In genomic region chr1:30888391-30888790, GRCh38 we compare ENCODE assay signal across 11 cellular contexts. TPM values are rescaled to one million over a fixed set of nuclear protein-coding genes. Genes with fewer than 3 reads are reported as not detected.
DNase-seq lines count a peak whose midpoint lies in the region; ATAC-seq lines count a peak whose summit lies in the region.
"Had no signal": no experiment of that assay in that cellular context is flagged by ENCODE, and none has a peak within 500 bp of the region (broad histone marks: within the 10 kb centered on the region; RNA-seq: fewer than 3 reads in every experiment).

No MANE protein-coding gene starts in this region.

- intact Hi-C loops in Right ventricle myocardium inferior (cut with DNase I) (loop anchor here (5.0 kb wide), 1 partner anchor 36 kb away; no protein-coding TSS in a partner anchor), posterior vena cava (cut with DNase I) (no loop called here)

- ATAC-seq in Right ventricle myocardium inferior (peak; percentile 92), GM18907 (IDR thresholded peaks at IDR 0.05; ENCODE audit: unreplicated experiment) (no peak), GM21825 (IDR thresholded peaks at IDR 0.05; ENCODE audit: unreplicated experiment) (no peak)
- ATAC-seq in stimulated activated naive CD8-positive, alpha-beta T cell treated with anti-CD3 and anti-CD28 coated beads, Interleukin-15, Interleukin-2, amounts not matched to agents 100 U/mL and 50 U/mL, for 24 hours: no peak

- DNase-seq in DMS53 treated with DMSO at 0.1 percent for 48 hours (lab: John Stamatoyannopoulos, UW; ENCODE audit: unreplicated experiment) (peak; percentile 56), SW480 (ENCODE audit: low spot score) (peak; percentile 68), Right ventricle myocardium inferior (ENCODE audit: missing footprints) (peak; percentile 79), posterior vena cava (ENCODE audit: low spot score) (peak; percentile 88)
- DNase-seq in stimulated activated naive CD8-positive, alpha-beta T cell treated with anti-CD3 and anti-CD28 coated beads, Interleukin-15, Interleukin-2, amounts not matched to agents 100 U/mL and 50 U/mL, for 24 hours: no peak
- DNase-seq in stimulated activated CD4-positive, alpha-beta T cell treated with anti-CD3 and anti-CD28 coated beads, Interleukin-4, amount 100 ng/mL, for 4 hours: no peak
- DNase-seq: activated B cell treated with CpG ODN at 0.5 μM for 24 hours; GDM1; stimulated activated naive B cell treated with anti-CD40 and anti-IgM and Interleukin-4, amounts not matched to agents 10 μg/mL and 1 μg/mL and 100 μg/mL, for 72 hours had no signal

RNA-seq across cellular contexts. Expression of gene SDC3, which starts 20.2 kb away (rescaled TPM):
- total RNA-seq in Right ventricle myocardium inferior: 28.5 TPM
- total RNA-seq in posterior vena cava: 10 to 100 TPM; 47.1 to 59.8 TPM

Comparison
In these comparisons a context has a peak if more than half of its experiments do, and no peak if none do; other contexts are left out.
1. DNase-seq: peak in DMS53 treated with DMSO at 0.1 percent for 48 hours (single experiment), SW480 (single experiment), Right ventricle myocardium inferior (single experiment) and posterior vena cava (single experiment); none in stimulated activated naive CD8-positive, alpha-beta T cell treated with anti-CD3 and anti-CD28 coated beads, Interleukin-15, Interleukin-2, amounts not matched to agents 100 U/mL and 50 U/mL, for 24 hours (single experiment) and stimulated activated CD4-positive, alpha-beta T cell treated with anti-CD3 and anti-CD28 coated beads, Interleukin-4, amount 100 ng/mL, for 4 hours (0 of 2).